Comparison of ENCODE assay signal across 1 cellular context in the genomic region with DNA sequence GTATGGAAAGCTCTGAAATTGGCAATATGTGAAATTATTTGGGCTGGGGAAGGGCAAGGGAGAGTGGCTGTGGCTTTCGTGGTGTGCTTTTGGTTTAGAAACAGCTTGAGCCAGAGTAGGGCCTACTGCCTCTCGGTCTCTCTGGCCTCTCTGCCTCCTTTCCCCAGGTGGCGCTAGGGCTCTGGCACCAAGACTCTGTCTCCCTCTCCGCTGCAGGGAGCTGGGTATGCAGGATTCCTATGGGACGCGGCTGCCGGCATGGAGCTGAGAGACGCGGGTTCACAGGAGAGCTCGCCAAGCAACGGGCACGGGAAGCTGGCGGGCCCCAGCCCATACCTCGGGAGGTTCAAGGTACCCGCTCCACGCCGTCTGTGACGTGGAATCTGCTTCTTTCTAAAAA.
TF ChIP-seq lines count a peak whose summit lies in the region.

No MANE protein-coding gene starts in this region.

TF ChIP-seq in H1, 55 proteins besides CTCF, POLR2A, EP300 and RAD21 (continued from another document):
- TF ChIP-seq TAF7 (optimal IDR thresholded peaks at IDR 0.05; ENCODE audit: borderline replicate concordance, low read depth, low read length) (no peak), RXRA (IDR thresholded peaks at IDR 0.05; ENCODE audit: insufficient read depth, low read depth, low read length) (no peak), RBBP5 (IDR thresholded peaks at IDR 0.05; ENCODE audit: borderline replicate concordance, low read depth, low read length) (no peak), BRCA1 (IDR thresholded peaks at IDR 0.05; ENCODE audit: low read depth, low read length) (no peak), ASH2L (IDR thresholded peaks at IDR 0.05; ENCODE audit: low read length) (no peak), CHD2 (IDR thresholded peaks at IDR 0.05; ENCODE audit: low read length) (no peak), FOSL1 (IDR thresholded peaks at IDR 0.05; ENCODE audit: insufficient read depth, low read depth, low read length) (no peak), EGR1 (IDR thresholded peaks at IDR 0.05; ENCODE audit: borderline replicate concordance, low read depth, low read length) (no peak), SAP30 (IDR thresholded peaks at IDR 0.05; ENCODE audit: insufficient read depth, insufficient replicate concordance, low read length) (no peak), KDM5A (IDR thresholded peaks at IDR 0.05; ENCODE audit: low read length) (no peak), SP2 (IDR thresholded peaks at IDR 0.05; ENCODE audit: low read length) (no peak), TAF1 (IDR thresholded peaks at IDR 0.05; ENCODE audit: low read depth, low read length) (no peak)
TF ChIP-seq in H1: peak in this region for 0.
